ENCODE assay signal across 9 cellular contexts in genomic region chr5:78537821-78538220, GRCh38.
DNase-seq lines count a peak whose midpoint lies in the region; ATAC-seq and TF ChIP-seq lines count a peak whose summit lies in the region.
"Had no signal": no experiment of that assay in that cellular context is flagged by ENCODE, and none has a peak within 500 bp of the region (broad histone marks: within the 10 kb centered on the region; RNA-seq: fewer than 3 reads in every experiment).

No MANE protein-coding gene starts in this region.

- H3K9me3 ChIP-seq in adrenal gland (replicated peaks in 1 of 3) = no peaks in the 10 kb centered on the region
- H3K9me3 ChIP-seq in tibial artery = no peaks in the 10 kb centered on the region

- peak; percentile 7 for DNase-seq in NCI-H1694 treated with DMSO at 0.1 percent for 48 hours (lab: John Stamatoyannopoulos, UW)
- no peak for DNase-seq in NCI-H1694 (lab: John Stamatoyannopoulos, UW)
- DNase-seq in LHCN-M2 (ENCODE audit: low read depth) = peak; percentile 58
- DNase-seq in adrenal gland = peak in 1 of 7 donors; percentile 29
- DNase-seq in iPS-NIHi11 (ENCODE audit: low spot score) = peak; percentile 41
- DNase-seq in tibial artery = no peak
- DNase-seq: CD4-positive, CD25-positive, alpha-beta regulatory T cell had no signal

- H3K4me1 ChIP-seq in adrenal gland (replicated peaks in 1 of 2) = peaks cover 13 to 37% of the 10 kb centered on the region in 2 donors
- peaks cover 0 to 54% (median 31%) of the 10 kb centered on the region in 4 donors for H3K4me1 ChIP-seq in tibial artery

- H3K4me3 ChIP-seq in adrenal gland (no peak overlapping the region), tibial artery (no peak overlapping the region)

- 65 to 72% (median 68%) methylated on average over 5 of the region's 5 CpGs for WGBS in adrenal gland, 4 donors

- H3K36me3 ChIP-seq in adrenal gland (replicated peaks in 1 of 2) (no peaks in the 10 kb centered on the region), tibial artery (no peaks in the 10 kb centered on the region)

- peak; percentile 18 to 59 (median 47) for TF ChIP-seq CTCF in adrenal gland (IDR thresholded peaks at IDR 0.05)
- TF ChIP-seq CTCF in tibial artery (IDR thresholded peaks at IDR 0.05) = peak; percentile 46

- H3K27me3 ChIP-seq in adrenal gland = no peaks in the 10 kb centered on the region
- no peaks in the 10 kb centered on the region for H3K27me3 ChIP-seq in tibial artery

- intact Hi-C loops in adrenal gland (cut with DNase I) (loop anchor here in 1 of 2 donors (10.0 kb wide), 1 partner anchor 73 kb away; no protein-coding TSS in a partner anchor), tibial artery (cut with DNase I; ENCODE audit: low total_unique reads) (no loop called here)

- H3K27ac ChIP-seq in adrenal gland (no peak overlapping the region), tibial artery (peak overlapping the region in 1 of 2 donors; percentile 23)

- no peak for TF ChIP-seq POLR2A in adrenal gland (IDR thresholded peaks at IDR 0.05)

- no peak for ATAC-seq in GM18517 (IDR thresholded peaks at IDR 0.05; ENCODE audit: unreplicated experiment)
- ATAC-seq in HG03457 (IDR thresholded peaks at IDR 0.05; ENCODE audit: unreplicated experiment) = no peak

Comparison
In these comparisons a context has a peak if more than half of its experiments do, and no peak if none do; other contexts are left out.
1. DNase-seq: peak in NCI-H1694 treated with DMSO at 0.1 percent for 48 hours (single experiment), LHCN-M2 (single experiment) and iPS-NIHi11 (single experiment); none in NCI-H1694 (single experiment) and tibial artery (0 of 2).